8 cellular contexts compared by ENCODE assay signal in the genomic region with DNA sequence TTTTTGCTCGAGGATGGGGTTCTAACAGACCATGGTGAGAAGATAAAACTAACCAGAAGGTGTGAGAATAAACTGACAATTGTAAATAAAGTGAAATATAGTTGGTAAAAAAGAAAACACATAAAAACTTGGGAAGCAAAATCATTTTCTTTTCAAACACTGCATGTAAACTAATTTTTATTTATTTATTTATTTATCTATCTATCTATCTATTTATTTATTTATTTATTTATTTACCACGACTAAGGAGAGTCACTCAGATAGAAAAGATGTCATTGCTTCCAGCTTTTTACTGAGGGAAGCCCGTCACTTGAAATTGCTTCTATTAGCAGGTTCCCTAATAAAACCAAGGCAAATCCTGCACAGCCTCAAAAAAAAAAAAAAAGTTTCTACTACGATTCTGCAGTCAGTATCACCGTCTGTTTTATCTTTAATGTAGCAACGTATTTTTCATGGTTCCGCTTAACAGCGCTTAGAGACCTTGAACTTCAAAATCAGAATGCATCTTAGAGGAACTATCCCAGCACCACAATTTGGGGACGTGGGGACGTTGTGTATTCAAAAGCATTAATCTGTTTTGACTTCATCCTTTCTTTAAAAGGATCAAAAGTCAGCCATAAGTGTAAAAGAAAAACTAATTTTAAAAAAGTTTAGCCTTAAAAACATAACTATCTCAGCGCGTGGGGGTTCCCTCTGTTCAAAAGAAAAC. TPM values are rescaled to one million over a fixed set of nuclear protein-coding genes. Genes with fewer than 3 reads are reported as not detected.
A peak's percentile ranks its signal among the peaks of the same experiment; 100 is the strongest.
DNase-seq lines count a peak whose midpoint lies in the region; ATAC-seq and TF ChIP-seq lines count a peak whose summit lies in the region.

No MANE protein-coding gene starts in this region.

- ATAC-seq in natural killer cell (no peak), GM18909 (IDR thresholded peaks at IDR 0.05; ENCODE audit: poor library complexity, unreplicated experiment) (no peak), HG03378 (IDR thresholded peaks at IDR 0.05; ENCODE audit: unreplicated experiment) (no peak)

- H3K27ac Mint-ChIP-seq in natural killer cell, result peak overlapping the region; percentile 74 to 85

- H3K4me1 Mint-ChIP-seq in natural killer cell, result peaks cover 17 to 23% of the 10 kb centered on the region in 2 donors

- no peaks in the 10 kb centered on the region for H3K9me3 ChIP-seq in PC-9 (ENCODE audit: insufficient read depth, low read depth)

- H3F3A ChIP-seq in PC-9 (ENCODE audit: insufficient read depth, low read depth), result peaks cover 26% of the 10 kb centered on the region; the same call in 1 of the 2 replicates

- no peaks in the 10 kb centered on the region for H3K9me3 Mint-ChIP-seq in natural killer cell

- peak overlapping the region; percentile 60; the same call in 1 of the 2 replicates for H3K4me3 ChIP-seq in PC-9
- H3K4me3 ChIP-seq in dorsolateral prefrontal cortex, result peak overlapping the region; percentile 56 to 96 (median 81)

- peak overlapping the region; percentile 72 for H3K4me2 ChIP-seq in PC-9

- no peaks in the 10 kb centered on the region for H3K9me2 ChIP-seq in PC-9 (ENCODE audit: insufficient read depth)

- no peak overlapping the region for H3K27ac ChIP-seq in PC-9
- peak overlapping the region; percentile 97 to 100 (median 99) for H3K27ac ChIP-seq in dorsolateral prefrontal cortex

- no peaks in the 10 kb centered on the region for H3K27me3 ChIP-seq in PC-9 (ENCODE audit: insufficient read depth, low read depth)
- H3K27me3 ChIP-seq in dorsolateral prefrontal cortex, result no peaks in the 10 kb centered on the region

- no peaks in the 10 kb centered on the region for H3K79me2 ChIP-seq in PC-9 (ENCODE audit: low read depth)

- H3K36me3 Mint-ChIP-seq in natural killer cell, result no peaks in the 10 kb centered on the region

- no peaks in the 10 kb centered on the region for H4K20me1 ChIP-seq in PC-9 (ENCODE audit: insufficient read depth)

- CTCF ChIA-PET in PC-9 (lab: Charles Lee), result no interaction called here

- POLR2A ChIA-PET in PC-9 (lab: Charles Lee; ENCODE audit: unreplicated experiment), result no interaction called here

- TF ChIP-seq CTCF in GM20000 (IDR thresholded peaks at IDR 0.05; ENCODE audit: extremely low read depth, missing control alignments), result no peak
- no peak for TF ChIP-seq CTCF in PC-9 (conservative IDR thresholded peaks at IDR 0.05)
- no peak for TF ChIP-seq CTCF in dorsolateral prefrontal cortex (IDR thresholded peaks at IDR 0.05 in 54 of 56, conservative IDR thresholded peaks at IDR 0.05 in 2 of 56; ENCODE audit: low read depth in 1 of 56, partially characterized antibody in 56 of 56)
- no peak for TF ChIP-seq CTCF in natural killer cell (IDR thresholded peaks at IDR 0.05)
- TF ChIP-seq CTCF in GM10266 (IDR thresholded peaks at IDR 0.05; ENCODE audit: control insufficient read depth, insufficient read depth, low read depth, missing control alignments), result no peak

- H3K4me3 Mint-ChIP-seq in natural killer cell, result peak overlapping the region; percentile 98

- peaks cover 34 to 45% of the 10 kb centered on the region in 2 donors for H3K27me3 Mint-ChIP-seq in natural killer cell (ENCODE audit: low read depth in 2 of 2)

- intact Hi-C loops in PC-9 (cut with micrococcal nuclease; ENCODE audit: unreplicated experiment) (loop anchor here (5.0 kb wide), 1 partner anchor 66 kb away; the partner anchor contains the start of gene COMMD3), dorsolateral prefrontal cortex (cut with DNase I) (loop anchor here in 1 of 2 donors (5.0 to 10.0 kb wide), 4 partner anchors 186 to 1186 kb away; partner anchors contain the start of genes DNAJC1 and OTUD1), natural killer cell (cut with micrococcal nuclease) (loop anchor here (5.0 to 10.0 kb wide), 4 partner anchors 66 to 734 kb away; partner anchors contain the start of genes COMMD3 and MLLT10)

- H3K36me3 ChIP-seq in PC-9 (ENCODE audit: low read depth), result no peaks in the 10 kb centered on the region

- peaks cover 20% of the 10 kb centered on the region for H3K4me1 ChIP-seq in PC-9 (replicated peaks; ENCODE audit: insufficient read depth)

- BruUV-seq in PC-9 (replicated peaks; lab: Mats Ljungman, UMichigan), result no TSS peak

- peak overlapping the region; percentile 79 for H2AFZ ChIP-seq in PC-9

- peak; percentile 24 for DNase-seq in GM20000 (ENCODE audit: low spot score)
- DNase-seq in PC-9, result no peak
- DNase-seq in dorsolateral prefrontal cortex, result no peak
- no peak for DNase-seq in natural killer cell
- no peak for DNase-seq in NCI-H128 (lab: John Stamatoyannopoulos, UW; ENCODE audit: unreplicated experiment)
- no peak for DNase-seq in GM10266 (ENCODE audit: extremely low spot score)

RNA-seq across cellular contexts. Expression of gene EBLN1, which starts 33.2 kb away (rescaled TPM):
- not detected in 2 replicates for total RNA-seq in PC-9 (2021)
- total RNA-seq in dorsolateral prefrontal cortex, result under 1 TPM in 2 of 120 experiments, not detected in 118; 0.47 to 0.56 TPM
- not detected for total RNA-seq in natural killer cell
